In the genomic region with DNA sequence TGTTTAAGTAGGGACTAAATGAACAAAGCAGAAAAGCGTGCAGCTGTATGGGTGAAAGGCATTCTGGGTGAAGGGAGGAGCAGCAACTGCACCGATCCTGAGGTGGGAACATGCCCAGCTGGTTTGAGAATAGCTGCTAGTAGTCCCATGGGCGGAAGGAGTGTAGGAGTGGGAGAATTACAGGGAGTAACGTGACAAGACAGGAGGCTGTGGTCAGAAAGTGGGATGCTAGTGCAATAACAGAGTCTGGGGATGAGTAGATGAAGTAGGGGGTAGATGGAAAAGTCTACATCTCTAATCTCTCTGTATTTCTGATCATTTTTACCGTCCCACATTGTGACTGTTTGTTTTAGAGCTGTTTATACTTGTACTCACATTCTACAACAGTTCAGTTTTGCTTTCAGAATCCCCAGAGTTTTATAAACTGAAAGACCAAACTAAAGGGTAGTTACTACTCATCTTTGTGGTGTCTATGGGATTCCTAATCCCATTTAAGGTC, we compare ENCODE assay signal across 13 cellular contexts.
A peak's percentile ranks its signal among the peaks of the same experiment; 100 is the strongest.
DNase-seq lines count a peak whose midpoint lies in the region; ATAC-seq and TF ChIP-seq lines count a peak whose summit lies in the region.
"Had no signal": no experiment of that assay in that cellular context is flagged by ENCODE, and none has a peak within 500 bp of the region (broad histone marks: within the 10 kb centered on the region; RNA-seq: fewer than 3 reads in every experiment).

No MANE protein-coding gene starts in this region.

- H3K4me3 ChIP-seq in skeletal muscle cell (ENCODE audit: low read depth, low read length), result no peak overlapping the region
- H3K4me3 ChIP-seq in dorsolateral prefrontal cortex, result no peak overlapping the region
- H3K4me3 ChIP-seq: esophagus muscularis mucosa had no signal

- no peaks in the 10 kb centered on the region for H3K9me3 Mint-ChIP-seq in activated CD4-positive, alpha-beta memory T cell treated with anti-CD3 and anti-CD28 coated beads, Interleukin-2, amount 10 ng/mL, durations not matched to agents 7 days and 5 days
- H3K9me3 Mint-ChIP-seq: HFFc6 had no signal

- peak; percentile 2 for DNase-seq in Daoy (ENCODE audit: low read depth)
- no peak for DNase-seq in activated CD4-positive, alpha-beta memory T cell treated with anti-CD3 and anti-CD28 coated beads, Interleukin-2, amount 10 ng/mL, durations not matched to agents 7 days and 5 days
- DNase-seq in left cardiac atrium, result no peak
- DNase-seq in skeletal muscle cell (ENCODE audit: low read depth), result peak; percentile 45
- no peak for DNase-seq in 8988T
- no peak for DNase-seq in dorsolateral prefrontal cortex
- DNase-seq in OCI-M2 (lab: John Stamatoyannopoulos, UW; ENCODE audit: unreplicated experiment), result no peak
- DNase-seq: central memory CD4-positive, alpha-beta T cell; HFFc6; islet precursor cell had no signal

- H3K27ac Mint-ChIP-seq in activated CD4-positive, alpha-beta memory T cell treated with anti-CD3 and anti-CD28 coated beads, Interleukin-2, amount 10 ng/mL, durations not matched to agents 7 days and 5 days, result peak overlapping the region; percentile 44
- H3K27ac Mint-ChIP-seq: HFFc6 had no signal

- CTCF ChIA-PET in activated CD4-positive, alpha-beta memory T cell treated with anti-CD3 and anti-CD28 coated beads, Interleukin-2, amount 10 ng/mL, durations not matched to agents 7 days and 5 days (lab: Charles Lee), result no interaction called here

- no peak for TF ChIP-seq CTCF in dorsolateral prefrontal cortex (IDR thresholded peaks at IDR 0.05 in 54 of 56, conservative IDR thresholded peaks at IDR 0.05 in 2 of 56; ENCODE audit: low read depth in 1 of 56, partially characterized antibody in 56 of 56)

- H3K27ac ChIP-seq in dorsolateral prefrontal cortex, result no peak overlapping the region
- H3K27ac ChIP-seq: esophagus muscularis mucosa, KMS-11, neutrophil had no signal

- no peaks in the 10 kb centered on the region for H3K27me3 Mint-ChIP-seq in activated CD4-positive, alpha-beta memory T cell treated with anti-CD3 and anti-CD28 coated beads, Interleukin-2, amount 10 ng/mL, durations not matched to agents 7 days and 5 days

- peak; percentile 63 to 84 for ATAC-seq in left cardiac atrium

- POLR2A ChIA-PET in activated CD4-positive, alpha-beta memory T cell treated with anti-CD3 and anti-CD28 coated beads, Interleukin-2, amount 10 ng/mL, durations not matched to agents 7 days and 5 days (lab: Charles Lee), result no interaction called here

- no peak overlapping the region for H3K4me3 Mint-ChIP-seq in activated CD4-positive, alpha-beta memory T cell treated with anti-CD3 and anti-CD28 coated beads, Interleukin-2, amount 10 ng/mL, durations not matched to agents 7 days and 5 days
- H3K4me3 Mint-ChIP-seq: HFFc6 had no signal

- peaks cover 10% of the 10 kb centered on the region for H3K36me3 Mint-ChIP-seq in activated CD4-positive, alpha-beta memory T cell treated with anti-CD3 and anti-CD28 coated beads, Interleukin-2, amount 10 ng/mL, durations not matched to agents 7 days and 5 days (ENCODE audit: low read depth)

- no peaks in the 10 kb centered on the region for H3K27me3 ChIP-seq in dorsolateral prefrontal cortex
- H3K27me3 ChIP-seq: esophagus muscularis mucosa, neutrophil had no signal

- peaks cover 7% of the 10 kb centered on the region for H3K4me1 Mint-ChIP-seq in activated CD4-positive, alpha-beta memory T cell treated with anti-CD3 and anti-CD28 coated beads, Interleukin-2, amount 10 ng/mL, durations not matched to agents 7 days and 5 days

- intact Hi-C loops in left cardiac atrium (cut with DNase I) (no loop called here), dorsolateral prefrontal cortex (cut with DNase I) (no loop called here)

Comparison
In these comparisons a context has a peak if more than half of its experiments do, and no peak if none do; other contexts are left out.
1. DNase-seq: peak in Daoy (single experiment) and skeletal muscle cell (single experiment); none in activated CD4-positive, alpha-beta memory T cell treated with anti-CD3 and anti-CD28 coated beads, Interleukin-2, amount 10 ng/mL, durations not matched to agents 7 days and 5 days (single experiment), left cardiac atrium (single experiment), 8988T (single experiment), dorsolateral prefrontal cortex (0 of 10) and OCI-M2 (single experiment).